ENCODE assay signal across 12 cellular contexts in genomic region chr7:6536899-6537298, GRCh38. TPM values are rescaled to one million over a fixed set of nuclear protein-coding genes. Genes with fewer than 3 reads are reported as not detected.
DNase-seq lines count a peak whose midpoint lies in the region; ATAC-seq and TF ChIP-seq lines count a peak whose summit lies in the region.
"Had no signal": no experiment of that assay in that cellular context is flagged by ENCODE, and none has a peak within 500 bp of the region (broad histone marks: within the 10 kb centered on the region; RNA-seq: fewer than 3 reads in every experiment).

No MANE protein-coding gene starts in this region.

- H3K36me3 ChIP-seq in cardiac muscle cell (no peaks in the 10 kb centered on the region), Peyer's patch (no peaks in the 10 kb centered on the region), vagina (no peaks in the 10 kb centered on the region)

- peak overlapping the region; percentile 46 for H3K4me3 ChIP-seq in cardiac muscle cell
- H3K4me3 ChIP-seq in Peyer's patch = peak overlapping the region in 3 of 4 donors; percentile 21 to 37 (median 29)
- H3K4me3 ChIP-seq in iPS-18c (ENCODE audit: insufficient read depth, low read depth, low read length) = peak overlapping the region; percentile 65
- H3K4me3 ChIP-seq in vagina = peak overlapping the region; percentile 3 to 27

- intact Hi-C loops in cardiac septum (cut with DNase I) (no loop called here), vagina (cut with DNase I) (no loop called here)

- no peaks in the 10 kb centered on the region for H3K4me1 ChIP-seq in cardiac muscle cell (ENCODE audit: low read depth)
- H3K4me1 ChIP-seq in Peyer's patch = peaks cover 0 to 9% (median 4%) of the 10 kb centered on the region in 4 donors
- H3K4me1 ChIP-seq in vagina = peaks cover 7% of the 10 kb centered on the region

- H3K27ac ChIP-seq in cardiac muscle cell = no peak overlapping the region
- no peak overlapping the region for H3K27ac ChIP-seq in Peyer's patch
- no peak overlapping the region for H3K27ac ChIP-seq in vagina

- DNase-seq in cardiac muscle cell (ENCODE audit: low read depth in 1 of 2, low spot score in 1 of 2) (peak; percentile 39 to 74), cardiac septum (ENCODE audit: low spot score) (no peak), Peyer's patch (no peak), vagina (ENCODE audit: extremely low spot score in 2 of 2) (no peak), glomerular visceral epithelial cell (ENCODE audit: extremely low spot score) (no peak), hepatic stellate cell (ENCODE audit: low spot score) (no peak)
- DNase-seq: activated CD8-positive, alpha-beta memory T cell treated with anti-CD3 and anti-CD28 coated beads for 24 hours; AML-193; RPMI8226 had no signal

- TF ChIP-seq POLR2A in Peyer's patch (IDR thresholded peaks at IDR 0.05) = no peak
- no peak for TF ChIP-seq POLR2A in vagina (IDR thresholded peaks at IDR 0.05)

- H3K27me3 ChIP-seq in cardiac muscle cell (peaks cover 28% of the 10 kb centered on the region), Peyer's patch (no peaks in the 10 kb centered on the region), vagina (no peaks in the 10 kb centered on the region)

- TF ChIP-seq CTCF in cardiac muscle cell (IDR thresholded peaks at IDR 0.05; ENCODE audit: low read depth, low read length) = no peak
- TF ChIP-seq CTCF in Peyer's patch (IDR thresholded peaks at IDR 0.05) = no peak
- no peak for TF ChIP-seq CTCF in vagina (IDR thresholded peaks at IDR 0.05)

- ATAC-seq in GM18870 (IDR thresholded peaks at IDR 0.05; ENCODE audit: unreplicated experiment) = no peak
- ATAC-seq: HCT116 had no signal

- H3K9me3 ChIP-seq in cardiac muscle cell (ENCODE audit: low read depth) (no peaks in the 10 kb centered on the region), Peyer's patch (no peaks in the 10 kb centered on the region), iPS-18c (ENCODE audit: control insufficient read depth, insufficient read depth, low read length) (no peaks in the 10 kb centered on the region), vagina (no peaks in the 10 kb centered on the region)

RNA-seq across cellular contexts. Expression of gene GRID2IP, which starts 14.4 kb away (rescaled TPM):
- total RNA-seq in cardiac muscle cell (0.07 and 0.24 TPM in 2 replicates), cardiac septum (not detected), Peyer's patch (under 1 TPM in 3 of 4 donors, not detected in 1; 0.40 to 0.95 (median 0.88) TPM), vagina (not detected)
- polyA plus RNA-seq in cardiac muscle cell = 0.06 and 0.11 TPM in 2 replicates

RNA-seq across cellular contexts. Expression of gene ZDHHC4, which starts 40.4 kb away (rescaled TPM):
- 51.7 and 81.3 TPM in 2 replicates for total RNA-seq in cardiac muscle cell
- 108 and 110 TPM in 2 replicates for polyA plus RNA-seq in cardiac muscle cell
- total RNA-seq in cardiac septum = 34.3 TPM
- total RNA-seq in Peyer's patch = 10 to 100 TPM; 29.6 to 52.0 (median 44.8) TPM
- 36.3 TPM for total RNA-seq in vagina

RNA-seq across cellular contexts. Expression of gene INTS15, which starts 52.9 kb away (rescaled TPM):
- total RNA-seq in cardiac muscle cell = 28.5 and 37.8 TPM in 2 replicates
- polyA plus RNA-seq in cardiac muscle cell = 25.9 and 27.0 TPM in 2 replicates
- 13.6 TPM for total RNA-seq in cardiac septum
- 10 to 100 TPM; 34.0 to 95.7 (median 53.0) TPM for total RNA-seq in Peyer's patch
- 34.4 TPM for total RNA-seq in vagina

RNA-seq across cellular contexts. Expression of gene KDELR2, which starts 52.9 kb away (rescaled TPM):
- total RNA-seq in cardiac muscle cell (46.9 and 60.4 TPM in 2 replicates), cardiac septum (61.2 TPM), Peyer's patch (100 to 1,000 TPM in 2 of 4 donors, 10 to 100 TPM in 2; 47.9 to 156 (median 115) TPM), vagina (68.8 TPM)
- 130 and 160 TPM in 2 replicates for polyA plus RNA-seq in cardiac muscle cell

Comparison
In these comparisons a context has a peak if more than half of its experiments do, and no peak if none do; other contexts are left out.
1. DNase-seq: peak in cardiac muscle cell (2 of 2); none in cardiac septum (single experiment), Peyer's patch (0 of 3), vagina (0 of 2), glomerular visceral epithelial cell (single experiment) and hepatic stellate cell (single experiment).
2. H3K4me3 ChIP-seq: peak in every context shown above with its lines; median percentile 65 in iPS-18c; 46 in cardiac muscle cell; 29 in Peyer's patch; 15 in vagina.